ENCODE assay signal across 15 cellular contexts in the genomic region with DNA sequence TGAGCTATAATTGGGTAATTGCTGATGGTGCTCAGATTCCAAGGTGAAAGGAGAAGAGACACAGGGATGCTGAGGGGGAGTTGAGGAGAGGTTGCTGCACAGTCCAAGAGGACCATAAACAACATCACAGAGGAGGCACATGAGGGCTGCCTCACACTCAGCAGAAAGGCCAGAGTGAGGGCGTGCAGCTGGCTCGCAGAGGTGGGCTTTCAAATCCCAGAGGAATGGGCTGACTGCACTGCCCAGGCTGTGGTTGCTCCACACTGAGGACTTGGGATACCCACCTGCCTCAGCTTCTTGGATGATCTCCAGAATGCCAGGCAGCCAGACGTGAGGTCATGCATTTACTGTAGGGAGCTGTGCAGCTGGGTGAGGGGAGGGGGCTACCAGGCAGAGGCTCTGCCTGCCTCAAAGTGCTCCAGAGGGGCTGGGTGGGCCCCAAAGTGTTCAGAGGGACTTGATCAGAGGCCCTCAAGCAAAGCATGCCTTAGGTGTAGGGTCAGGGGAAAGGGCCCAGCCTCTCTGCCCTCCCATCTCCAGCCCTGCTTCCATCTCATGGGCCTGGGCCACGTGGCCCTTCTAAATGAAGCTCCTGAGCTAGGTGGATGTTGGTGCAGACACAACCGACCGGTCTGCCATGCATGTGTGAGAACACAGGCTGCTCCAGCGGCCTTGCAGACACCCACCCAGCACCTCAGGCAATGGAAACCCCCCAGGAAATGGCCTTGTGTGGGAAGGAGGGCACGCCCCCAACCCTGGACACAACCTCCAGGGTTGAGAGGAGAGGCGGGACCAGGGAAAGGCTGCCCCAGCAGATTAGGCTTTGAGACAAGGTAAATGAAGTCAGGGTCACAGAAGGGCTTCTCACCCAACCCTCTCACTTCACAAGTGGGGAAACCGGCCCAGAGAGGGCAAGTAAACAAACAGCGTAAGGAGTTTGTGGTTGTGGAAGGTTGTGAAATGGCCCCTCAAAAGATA.
DNase-seq lines count a peak whose midpoint lies in the region; ATAC-seq and TF ChIP-seq lines count a peak whose summit lies in the region.
"Had no signal": no experiment of that assay in that cellular context is flagged by ENCODE, and none has a peak within 500 bp of the region (broad histone marks: within the 10 kb centered on the region; RNA-seq: fewer than 3 reads in every experiment).

No MANE protein-coding gene starts in this region.

- ATAC-seq in HG03520 (IDR thresholded peaks at IDR 0.05; ENCODE audit: unreplicated experiment): no peak
- ATAC-seq: HepG2 had no signal

- H3K4me1 ChIP-seq in endodermal cell (ENCODE audit: control insufficient read depth, insufficient read depth, low read length) (peaks cover 4% of the 10 kb centered on the region), neuronal stem cell (ENCODE audit: control insufficient read depth in 2 of 2, insufficient read depth in 1 of 2, low read depth in 1 of 2, low read length in 2 of 2) (peaks cover 0 to 2% of the 10 kb centered on the region in 2 donors)

- TF ChIP-seq CTCF in endodermal cell (conservative IDR thresholded peaks at IDR 0.05): no peak
- no peak for TF ChIP-seq CTCF in chondrocyte (IDR thresholded peaks at IDR 0.05)

- H3K4ac ChIP-seq in neuronal stem cell (ENCODE audit: low read length): no peak overlapping the region

- no peak overlapping the region for H2BK120ac ChIP-seq in neuronal stem cell (ENCODE audit: low read depth, low read length)

- H4K8ac ChIP-seq in neuronal stem cell (ENCODE audit: low read depth, low read length): no peak overlapping the region

- H3K9ac ChIP-seq in endodermal cell (ENCODE audit: extremely low read depth, low read length, poor library complexity, severe bottlenecking) (no peak overlapping the region), neuronal stem cell (ENCODE audit: low read depth, low read length, poor library complexity) (no peak overlapping the region)

- H3K36me3 Mint-ChIP-seq in endodermal cell (ENCODE audit: low read depth): no peaks in the 10 kb centered on the region
- H3K36me3 Mint-ChIP-seq in chondrocyte (ENCODE audit: low read depth): no peaks in the 10 kb centered on the region
- H3K36me3 Mint-ChIP-seq: CD4-positive, CD25-positive, alpha-beta regulatory T cell had no signal

- no peak overlapping the region for H4K91ac ChIP-seq in neuronal stem cell (ENCODE audit: low read depth, low read length, poor library complexity)

- H3K79me1 ChIP-seq in neuronal stem cell (ENCODE audit: low read depth, low read length): no peaks in the 10 kb centered on the region

- H3K9me3 ChIP-seq in endodermal cell (ENCODE audit: control insufficient read depth, low read length): no peaks in the 10 kb centered on the region
- no peaks in the 10 kb centered on the region for H3K9me3 ChIP-seq in neuronal stem cell (replicated peaks in 1 of 2; ENCODE audit: control insufficient read depth in 2 of 2, insufficient read depth in 1 of 2, low read depth in 1 of 2, low read length in 2 of 2)

- H2BK15ac ChIP-seq in neuronal stem cell (ENCODE audit: low read length): peak overlapping the region; percentile 9

- H3K27me3 ChIP-seq in endodermal cell (ENCODE audit: control insufficient read depth, insufficient read depth, low read length, poor library complexity, severe bottlenecking) (no peaks in the 10 kb centered on the region), neuronal stem cell (ENCODE audit: control insufficient read depth in 3 of 3, insufficient read depth in 3 of 3, low read depth in 1 of 3, low read length in 3 of 3) (no peaks in the 10 kb centered on the region)

- H3K27ac ChIP-seq in endodermal cell (ENCODE audit: low read depth, low read length): no peak overlapping the region
- no peak overlapping the region for H3K27ac ChIP-seq in neuronal stem cell (replicated peaks; ENCODE audit: low read length)

- H3K4me3 Mint-ChIP-seq in endodermal cell (no peak overlapping the region), chondrocyte (ENCODE audit: unreplicated experiment) (no peak overlapping the region)
- H3K4me3 Mint-ChIP-seq: CD4-positive, CD25-positive, alpha-beta regulatory T cell had no signal

- H3K27me3 Mint-ChIP-seq in endodermal cell (ENCODE audit: insufficient read depth) (peaks cover 12% of the 10 kb centered on the region), chondrocyte (ENCODE audit: low read depth) (no peaks in the 10 kb centered on the region)
- H3K27me3 Mint-ChIP-seq: CD4-positive, CD25-positive, alpha-beta regulatory T cell had no signal

- peaks cover 6% of the 10 kb centered on the region for H3K4me1 Mint-ChIP-seq in endodermal cell
- no peaks in the 10 kb centered on the region for H3K4me1 Mint-ChIP-seq in chondrocyte (ENCODE audit: low read depth)
- H3K4me1 Mint-ChIP-seq: CD4-positive, CD25-positive, alpha-beta regulatory T cell had no signal

- H3K23ac ChIP-seq in neuronal stem cell (ENCODE audit: low read depth, low read length, poor library complexity): no peak overlapping the region

- H2AK5ac ChIP-seq in neuronal stem cell (ENCODE audit: low read depth, low read length): no peak overlapping the region

- H2AFZ ChIP-seq in neuronal stem cell (ENCODE audit: low read length): no peak overlapping the region

- no peak overlapping the region for H2BK5ac ChIP-seq in neuronal stem cell (ENCODE audit: low read length)

- DNase-seq in DMS79 treated with DMSO at 0.1 percent for 48 hours (lab: John Stamatoyannopoulos, UW): peak; percentile 80
- DNase-seq in NCI-H1092 treated with DMSO at 0.1 percent for 48 hours (lab: John Stamatoyannopoulos, UW): peak; percentile 52
- DNase-seq in endodermal cell: peak; percentile 38
- no peak for DNase-seq in neuronal stem cell (ENCODE audit: low spot score)
- no peak for DNase-seq in chondrocyte (ENCODE audit: low spot score)
- no peak for DNase-seq in NCI-H524 treated with DMSO at 0.1 percent for 48 hours (lab: John Stamatoyannopoulos, UW)
- DNase-seq: ACHN; CD4-positive, CD25-positive, alpha-beta regulatory T cell; H7; NCI-H1436 treated with DMSO at 0.1 percent for 48 hours; NCI-H2081; NCI-H446 treated with DMSO at 0.1 percent for 48 hours; SHP77 treated with DMSO at 0.1 percent for 48 hours had no signal

- H3K18ac ChIP-seq in neuronal stem cell (ENCODE audit: low read length): no peak overlapping the region

- H3K36me3 ChIP-seq in endodermal cell (ENCODE audit: control insufficient read depth, insufficient read depth, low read length): no peaks in the 10 kb centered on the region
- H3K36me3 ChIP-seq in neuronal stem cell (replicated peaks in 1 of 2; ENCODE audit: control insufficient read depth in 2 of 2, insufficient read depth in 2 of 2, low read length in 2 of 2): no peaks in the 10 kb centered on the region

- no peak overlapping the region for H3K4me2 ChIP-seq in neuronal stem cell (ENCODE audit: insufficient read depth, low read length, poor library complexity, severe bottlenecking)

- WGBS in endodermal cell (ENCODE audit: insufficient coverage in 1 of 2, insufficient read length in 1 of 2), 2 experiments: 91 to 92% methylated on average over 4 to 10 of the region's 11 CpGs
- no CpG with 5 or more reads among the region's 11 CpGs for WGBS in neuronal stem cell (ENCODE audit: extremely low coverage in 2 of 2, insufficient read length in 2 of 2, insufficient replicate concordance in 1 of 2), 2 donors

- no peak overlapping the region for H2BK12ac ChIP-seq in neuronal stem cell (ENCODE audit: low read length)

- no peak overlapping the region for H3K27ac Mint-ChIP-seq in endodermal cell
- H3K27ac Mint-ChIP-seq in chondrocyte (ENCODE audit: unreplicated experiment): no peak overlapping the region
- H3K27ac Mint-ChIP-seq: CD4-positive, CD25-positive, alpha-beta regulatory T cell had no signal

- H3K14ac ChIP-seq in neuronal stem cell (ENCODE audit: low read length): no peak overlapping the region

- H3K4me3 ChIP-seq in endodermal cell (ENCODE audit: low read length) (no peak overlapping the region), neuronal stem cell (ENCODE audit: low read length in 2 of 2) (no peak overlapping the region)

- no peaks in the 10 kb centered on the region for H3K9me3 Mint-ChIP-seq in endodermal cell
- no peaks in the 10 kb centered on the region for H3K9me3 Mint-ChIP-seq in chondrocyte (ENCODE audit: low read depth)
- H3K9me3 Mint-ChIP-seq: CD4-positive, CD25-positive, alpha-beta regulatory T cell had no signal

Comparison
In these comparisons a context has a peak if more than half of its experiments do, and no peak if none do; other contexts are left out.
1. DNase-seq: peak in DMS79 treated with DMSO at 0.1 percent for 48 hours (single experiment), NCI-H1092 treated with DMSO at 0.1 percent for 48 hours (single experiment) and endodermal cell (single experiment); none in neuronal stem cell (single experiment), chondrocyte (single experiment) and NCI-H524 treated with DMSO at 0.1 percent for 48 hours (single experiment).